Comparison of ENCODE assay signal across 17 cellular contexts in genomic region chrX:19349263-19349662, GRCh38. TPM values are rescaled to one million over a fixed set of nuclear protein-coding genes. Genes with fewer than 3 reads are reported as not detected.
DNase-seq lines count a peak whose midpoint lies in the region; ATAC-seq, FAIRE-seq and TF ChIP-seq lines count a peak whose summit lies in the region.
"Had no signal": no experiment of that assay in that cellular context is flagged by ENCODE, and none has a peak within 500 bp of the region (broad histone marks: within the 10 kb centered on the region; RNA-seq: fewer than 3 reads in every experiment).

No MANE protein-coding gene starts in this region.

- peaks cover 29% of the 10 kb centered on the region for H3K36me3 Mint-ChIP-seq in activated CD8-positive, alpha-beta T cell treated with anti-CD3 and anti-CD28 coated beads for 36 hours (ENCODE audit: low read depth)
- peaks cover 30% of the 10 kb centered on the region for H3K36me3 Mint-ChIP-seq in activated CD8-positive, alpha-beta T cell treated with anti-CD3 and anti-CD28 coated beads, Interleukin-2, amount 10 ng/mL, durations not matched to agents 7 days and 5 days (ENCODE audit: low read depth)

- no peak overlapping the region for H2AFZ ChIP-seq in K562 (ENCODE audit: low read depth, low read length)

- no peak for ATAC-seq in activated CD8-positive, alpha-beta T cell treated with anti-CD3 and anti-CD28 coated beads for 36 hours
- ATAC-seq in activated CD8-positive, alpha-beta T cell treated with anti-CD3 and anti-CD28 coated beads, Interleukin-2, amount 10 ng/mL, durations not matched to agents 7 days and 5 days: no peak
- ATAC-seq in K562: no peak

- no peaks in the 10 kb centered on the region for H3K9me3 ChIP-seq in K562 (replicated peaks; ENCODE audit: control insufficient read depth, insufficient read depth, low read depth, low read length)
- H3K9me3 ChIP-seq in neutrophil: no peaks in the 10 kb centered on the region

- H3K27ac Mint-ChIP-seq in activated CD8-positive, alpha-beta T cell treated with anti-CD3 and anti-CD28 coated beads for 36 hours: peak overlapping the region; percentile 64
- H3K27ac Mint-ChIP-seq in activated CD8-positive, alpha-beta T cell treated with anti-CD3 and anti-CD28 coated beads, Interleukin-2, amount 10 ng/mL, durations not matched to agents 7 days and 5 days: no peak overlapping the region
- H3K27ac Mint-ChIP-seq: CD4-positive, alpha-beta T cell; HFFc6 had no signal

- no peaks in the 10 kb centered on the region for H3K27me3 ChIP-seq in K562 (ENCODE audit: control insufficient read depth in 2 of 2, insufficient read depth in 2 of 2, low read length in 2 of 2)
- no peaks in the 10 kb centered on the region for H3K27me3 ChIP-seq in neutrophil

- no TSS peak for BruUV-seq in K562 (replicated peaks; lab: Mats Ljungman, UMichigan)

- H3K4me2 ChIP-seq in K562 (ENCODE audit: insufficient read depth, low read length): no peak overlapping the region

- H3K79me2 ChIP-seq in K562 (ENCODE audit: control insufficient read depth, insufficient read depth, low read length): peaks cover 47% of the 10 kb centered on the region

- peak; percentile 8 for FAIRE-seq in GM19239 (lab: Jason Lieb, UNC)
- FAIRE-seq in K562 (lab: Jason Lieb, UNC): no peak
- FAIRE-seq: D721Med had no signal

- H3K4me3 Mint-ChIP-seq in activated CD8-positive, alpha-beta T cell treated with anti-CD3 and anti-CD28 coated beads for 36 hours: no peak overlapping the region
- no peak overlapping the region for H3K4me3 Mint-ChIP-seq in activated CD8-positive, alpha-beta T cell treated with anti-CD3 and anti-CD28 coated beads, Interleukin-2, amount 10 ng/mL, durations not matched to agents 7 days and 5 days
- H3K4me3 Mint-ChIP-seq: CD4-positive, alpha-beta T cell; HFFc6 had no signal

- DNase-seq in activated CD8-positive, alpha-beta T cell treated with anti-CD3 and anti-CD28 coated beads for 36 hours: no peak
- DNase-seq in activated CD8-positive, alpha-beta T cell treated with anti-CD3 and anti-CD28 coated beads, Interleukin-2, amount 10 ng/mL, durations not matched to agents 7 days and 5 days: no peak
- DNase-seq in GM19239 (ENCODE audit: insufficient read length, low spot score) (no peak), K562 (ENCODE audit: extremely low read depth in 1 of 4, low spot score in 3 of 4) (no peak), NOMO-1 treated with DMSO at 0.1 percent for 48 hours (lab: John Stamatoyannopoulos, UW; ENCODE audit: unreplicated experiment) (no peak)
- no peak for DNase-seq in stimulated activated naive CD4-positive, alpha-beta T cell treated with Interleukin-2 at 50 U/mL for 16 hours (lab: John Stamatoyannopoulos, UW)
- DNase-seq: C1 segment of cervical spinal cord; CD4-positive, alpha-beta T cell; COR-L47; DMS153; DND-41; GDM1; HCEC 1CT; HFFc6 had no signal

- no peak for TF ChIP-seq EP300 in K562 (IDR thresholded peaks at IDR 0.05; ENCODE audit: low read length)

- H3K4me1 ChIP-seq in K562 (replicated peaks in 1 of 2; ENCODE audit: control insufficient read depth in 2 of 2, insufficient read depth in 2 of 2, low read length in 2 of 2) (peaks cover 8 to 9% of the 10 kb centered on the region in 2 experiments; a peak in 3 of 5 replicates), neutrophil (ENCODE audit: control insufficient read depth in 1 of 2, insufficient read depth in 1 of 2, low read depth in 1 of 2, low read length in 1 of 2) (peaks cover 32 to 42% of the 10 kb centered on the region in 2 experiments)

- H3K27ac ChIP-seq in K562 (ENCODE audit: extremely low read depth, low read depth, low read length) (no peak overlapping the region), neutrophil (peak overlapping the region; percentile 78)
- H3K27ac ChIP-seq: 22Rv1 had no signal

- H3K4me3 ChIP-seq in K562 (no peak overlapping the region), neutrophil (ENCODE audit: low read depth in 1 of 2, low read length in 1 of 2) (no peak overlapping the region)

- no peak for TF ChIP-seq CTCF in activated CD8-positive, alpha-beta T cell treated with anti-CD3 and anti-CD28 coated beads for 36 hours (IDR thresholded peaks at IDR 0.05)
- TF ChIP-seq CTCF in K562 (IDR thresholded peaks at IDR 0.05 in 2 of 3, conservative IDR thresholded peaks at IDR 0.05 in 1 of 3; ENCODE audit: insufficient read depth in 2 of 3, low read depth in 1 of 3, low read length in 3 of 3) (no peak), neutrophil (IDR thresholded peaks at IDR 0.05) (no peak)

- no peak for TF ChIP-seq RAD21 in K562 (CRISPR knock-in tag; conservative IDR thresholded peaks at IDR 0.05 in 1 of 2, IDR thresholded peaks at IDR 0.05 in 1 of 2)

- no peak for TF ChIP-seq POLR2A in K562 (conservative IDR thresholded peaks at IDR 0.05)

- H3K9ac ChIP-seq in K562 (ENCODE audit: insufficient read depth in 1 of 2, low read depth in 2 of 2, low read length in 2 of 2): no peak overlapping the region

- WGBS in K562 (ENCODE audit: insufficient coverage, low coverage, missing lambda C conversion rate): 95% methylated on average over 2 of the region's 2 CpGs

- no peaks in the 10 kb centered on the region for H3K9me1 ChIP-seq in K562 (ENCODE audit: control insufficient read depth, insufficient read depth, low read length)

- intact Hi-C loops in activated CD8-positive, alpha-beta T cell treated with anti-CD3 and anti-CD28 coated beads for 36 hours (cut with micrococcal nuclease): no loop called here
- intact Hi-C loops in K562 (cut with micrococcal nuclease): no loop called here

- POLR2A ChIA-PET in activated CD8-positive, alpha-beta T cell treated with anti-CD3 and anti-CD28 coated beads for 36 hours (lab: Charles Lee): no interaction called here
- POLR2A ChIA-PET in activated CD8-positive, alpha-beta T cell treated with anti-CD3 and anti-CD28 coated beads, Interleukin-2, amount 10 ng/mL, durations not matched to agents 7 days and 5 days (lab: Charles Lee): no interaction called here
- POLR2A ChIA-PET in K562 (lab: Yijun Ruan, JAX): interaction anchor here (0.6 kb wide), 1 partner anchor 167 kb away, joined by 3 read pairs; no protein-coding TSS in a partner anchor

- peaks cover 34% of the 10 kb centered on the region for H3K4me1 Mint-ChIP-seq in activated CD8-positive, alpha-beta T cell treated with anti-CD3 and anti-CD28 coated beads for 36 hours (ENCODE audit: low read depth)
- H3K4me1 Mint-ChIP-seq in activated CD8-positive, alpha-beta T cell treated with anti-CD3 and anti-CD28 coated beads, Interleukin-2, amount 10 ng/mL, durations not matched to agents 7 days and 5 days (ENCODE audit: low read depth): peaks cover 25% of the 10 kb centered on the region

- no peaks in the 10 kb centered on the region; the same call in 1 of the 2 replicates for H4K20me1 ChIP-seq in K562 (replicated peaks; ENCODE audit: control insufficient read depth, insufficient read depth, low read length)

- in situ Hi-C loops in K562 (cut with MboI): no loop called here

- CTCF ChIA-PET in activated CD8-positive, alpha-beta T cell treated with anti-CD3 and anti-CD28 coated beads for 36 hours (lab: Charles Lee): interaction anchor here (1.5 kb wide), 1 partner anchor 15 kb away, joined by 4 read pairs; no protein-coding TSS in a partner anchor
- CTCF ChIA-PET in activated CD8-positive, alpha-beta T cell treated with anti-CD3 and anti-CD28 coated beads, Interleukin-2, amount 10 ng/mL, durations not matched to agents 7 days and 5 days (lab: Charles Lee): interaction anchor here (1.3 kb wide), 1 partner anchor 12 kb away, joined by 3 read pairs; no protein-coding TSS in a partner anchor
- CTCF ChIA-PET in K562 (lab: Yijun Ruan, JAX; ENCODE audit: low intra/inter-chr PET ratio): no interaction called here

- no peaks in the 10 kb centered on the region for H3K9me3 Mint-ChIP-seq in activated CD8-positive, alpha-beta T cell treated with anti-CD3 and anti-CD28 coated beads for 36 hours
- no peaks in the 10 kb centered on the region for H3K9me3 Mint-ChIP-seq in activated CD8-positive, alpha-beta T cell treated with anti-CD3 and anti-CD28 coated beads, Interleukin-2, amount 10 ng/mL, durations not matched to agents 7 days and 5 days (ENCODE audit: insufficient read depth)
- H3K9me3 Mint-ChIP-seq: CD4-positive, alpha-beta T cell; HFFc6 had no signal

- H3K27me3 Mint-ChIP-seq in activated CD8-positive, alpha-beta T cell treated with anti-CD3 and anti-CD28 coated beads for 36 hours: no peaks in the 10 kb centered on the region
- no peaks in the 10 kb centered on the region for H3K27me3 Mint-ChIP-seq in activated CD8-positive, alpha-beta T cell treated with anti-CD3 and anti-CD28 coated beads, Interleukin-2, amount 10 ng/mL, durations not matched to agents 7 days and 5 days (ENCODE audit: low read depth)
- H3K27me3 Mint-ChIP-seq: CD4-positive, alpha-beta T cell had no signal

- H3K36me3 ChIP-seq in K562 (ENCODE audit: control insufficient read depth, insufficient read depth, low read length) (peaks cover 85% of the 10 kb centered on the region), neutrophil (no peaks in the 10 kb centered on the region)

TF ChIP-seq in K562, 482 proteins besides CTCF, POLR2A, EP300 and RAD21 (continues in another document):
- no peak for TF ChIP-seq LEF1 (IDR thresholded peaks at IDR 0.05)
- TF ChIP-seq MAFK (IDR thresholded peaks at IDR 0.05; ENCODE audit: low read length): peak; percentile 69
- peak; percentile 65 for TF ChIP-seq C11orf30 (IDR thresholded peaks at IDR 0.05; ENCODE audit: low read depth)
- no peak for TF ChIP-seq CHCHD3 (CRISPR knock-in tag; IDR thresholded peaks at IDR 0.05)
- TF ChIP-seq MAFG (tag; conservative IDR thresholded peaks at IDR 0.05): peak; percentile 47

RNA-seq across cellular contexts. Expression of gene PDHA1, which starts 5.5 kb away (rescaled TPM):
- total RNA-seq in activated CD8-positive, alpha-beta T cell treated with anti-CD3 and anti-CD28 coated beads for 36 hours: 100 to 1,000 TPM; 259 to 261 TPM
- 100 to 1,000 TPM; 154 to 160 TPM for total RNA-seq in activated CD8-positive, alpha-beta T cell treated with anti-CD3 and anti-CD28 coated beads, Interleukin-2, amount 10 ng/mL, durations not matched to agents 7 days and 5 days
- total RNA-seq in K562 (2011; cell fraction: chromatin; rRNA removed; ENCODE audit: low replicate concordance): 161 and 253 TPM in 2 replicates
- 59.4 and 72.5 TPM in 2 replicates for total RNA-seq in K562 (2011; cell fraction: nucleolus; rRNA removed)
- 126 and 135 TPM in 2 replicates for total RNA-seq in K562 (2011; cell fraction: nucleoplasm; rRNA removed)
- 363 and 407 TPM in 2 replicates for total RNA-seq in K562 (2014; rRNA removed)
- total RNA-seq in K562 (2014; rRNA removed; fragmentation: Illumina TruSeq; extraction: Trizol): 384 and 424 TPM in 2 replicates
- 345 and 352 TPM in 2 replicates for total RNA-seq in K562 (2015; rRNA removed; fragmentation: Illumina TruSeq; extraction: Trizol)
- total RNA-seq in K562 (2021): 425 and 446 TPM in 2 replicates
- polyA plus RNA-seq in K562 (2011; rRNA removed): 504 and 540 TPM in 2 replicates
- 193 and 286 TPM in 2 replicates for polyA plus RNA-seq in K562 (2011; cell fraction: cytosol; rRNA removed)
- polyA plus RNA-seq in K562 (2011; cell fraction: nucleus; rRNA removed): 301 and 409 TPM in 2 replicates
- polyA plus RNA-seq in K562 (2012): 168 and 315 TPM in 2 replicates
- 468 and 487 TPM in 2 replicates for polyA plus RNA-seq in K562 (2014; fragmentation: Illumina TruSeq; extraction: Trizol)
- 100 to 1,000 TPM; 463 to 882 TPM for polyA plus RNA-seq in K562 (2014; fragmentation: Nextera tagmentation; extraction: Ambion mirVana)
- polyA plus RNA-seq in K562 (2014; rRNA removed): 430 and 588 TPM in 2 replicates
- polyA minus RNA-seq in K562 (2011; rRNA and poly(A)+ RNA removed): 413 and 418 TPM in 2 replicates
- polyA minus RNA-seq in K562 (2011; cell fraction: cytosol; rRNA and poly(A)+ RNA removed): 113 and 115 TPM in 2 replicates
- polyA minus RNA-seq in K562 (2011; cell fraction: nucleus; rRNA and poly(A)+ RNA removed): 27.2 and 64.5 TPM in 2 replicates
